In genomic region chr2:230712443-230713330, GRCh38 we compare ENCODE assay signal across 8 cellular contexts. TPM values are rescaled to one million over a fixed set of nuclear protein-coding genes. Genes with fewer than 3 reads are reported as not detected.
DNase-seq lines count a peak whose midpoint lies in the region; ATAC-seq and TF ChIP-seq lines count a peak whose summit lies in the region.

Gene CAB39 (plus strand): TSS chr2:230712842. CDS start chr2:230760002, 47,160 bp downstream.

- intact Hi-C loops in transverse colon (cut with DNase I; ENCODE audit: low total_unique reads), result loop anchor here (5.0 kb wide), 2 partner anchors 80 to 775 kb away; no protein-coding TSS in a partner anchor

- TF ChIP-seq CTCF in GM12872 (IDR thresholded peaks at IDR 0.05; ENCODE audit: insufficient read depth, low read depth, low read length), result peak; percentile 74
- TF ChIP-seq CTCF in SU-DHL-6 (IDR thresholded peaks at IDR 0.05; ENCODE audit: insufficient read depth, low read length, poor library complexity, severe bottlenecking), result peak; percentile 74
- TF ChIP-seq CTCF in cardiac muscle cell (IDR thresholded peaks at IDR 0.05; ENCODE audit: low read depth, low read length), result peak; percentile 70
- peak; percentile 47 to 85 (median 76) for TF ChIP-seq CTCF in transverse colon (IDR thresholded peaks at IDR 0.05)

- ATAC-seq in HG02642 (IDR thresholded peaks at IDR 0.05; ENCODE audit: poor library complexity, unreplicated experiment), result peak; percentile 89

- H3K4me1 ChIP-seq in cardiac muscle cell (ENCODE audit: low read depth), result peaks cover 17% of the 10 kb centered on the region
- H3K4me1 ChIP-seq in trophoblast cell (ENCODE audit: control insufficient read depth in 1 of 2, insufficient read depth in 2 of 2, low read length in 2 of 2), result no peaks in the 10 kb centered on the region
- H3K4me1 ChIP-seq in transverse colon, result peaks cover 28 to 57% (median 41%) of the 10 kb centered on the region in 4 donors

- peak; percentile 80 for TF ChIP-seq POLR2A in transverse colon (IDR thresholded peaks at IDR 0.05)

- H3K9me2 ChIP-seq in SU-DHL-6 (replicated peaks; ENCODE audit: insufficient read depth, low read length), result no peaks in the 10 kb centered on the region

- peak within 1 kb of the TSS; percentile 61 for H2BK12ac ChIP-seq in trophoblast cell (ENCODE audit: low read length)

- no peaks in the 10 kb centered on the region for H3K27me3 ChIP-seq in SU-DHL-6 (ENCODE audit: low read length)
- H3K27me3 ChIP-seq in cardiac muscle cell, result no peaks in the 10 kb centered on the region
- no peaks in the 10 kb centered on the region for H3K27me3 ChIP-seq in trophoblast cell (ENCODE audit: insufficient read depth, low read length)
- no peaks in the 10 kb centered on the region for H3K27me3 ChIP-seq in transverse colon

- in situ Hi-C loops in transverse colon (cut with MboI; ENCODE audit: low pct_ligation_motif_present in 1 of 4, low pct_unique_long_range_greater_than_20kb in 1 of 4, low sequenced_read_pairs in 3 of 4), result loop anchor here in 2 of 4 donors (10.0 to 25.0 kb wide), 2 partner anchors 82 to 100 kb away; no protein-coding TSS in a partner anchor

- H3K79me2 ChIP-seq in SU-DHL-6 (ENCODE audit: insufficient read depth, low read length), result peaks cover 48% of the 10 kb centered on the region
- H3K79me2 ChIP-seq in trophoblast cell (ENCODE audit: control insufficient read depth, insufficient read depth, low read length, poor library complexity), result peaks cover 18% of the 10 kb centered on the region

- DNase-seq in NCI-H1105 (lab: John Stamatoyannopoulos, UW) (peak; percentile 80), cardiac muscle cell (ENCODE audit: low read depth in 1 of 2, low spot score in 1 of 2) (peak; percentile 93 to 94), trophoblast cell (peak; percentile 86 to 96), transverse colon (peak; percentile 91)
- DNase-seq in activated naive CD8-positive, alpha-beta T cell treated with anti-CD3 and anti-CD28 coated beads, Interleukin-2, amount 50 U/mL, for 16 hours (ENCODE audit: low read depth, low spot score), result peak; percentile 69

- H3K23ac ChIP-seq in trophoblast cell (ENCODE audit: low read length), result no peak within 1 kb of the TSS

- H4K12ac ChIP-seq in trophoblast cell (ENCODE audit: low read depth, low read length), result peak within 1 kb of the TSS; percentile 73

- peak within 1 kb of the TSS; percentile 83 for H3K18ac ChIP-seq in trophoblast cell (ENCODE audit: low read length)

- peaks cover 13% of the 10 kb centered on the region for H3K79me1 ChIP-seq in trophoblast cell (ENCODE audit: low read length)

- peak within 1 kb of the TSS; percentile 77 for H2BK120ac ChIP-seq in trophoblast cell (ENCODE audit: insufficient read depth, low read length, poor library complexity)

- peak within 1 kb of the TSS; percentile 98 for H3K4me2 ChIP-seq in SU-DHL-6 (ENCODE audit: low read depth, low read length, poor library complexity, severe bottlenecking)
- peak within 1 kb of the TSS; percentile 81 for H3K4me2 ChIP-seq in trophoblast cell (ENCODE audit: low read length)

- peak within 1 kb of the TSS; percentile 74 for H4K91ac ChIP-seq in trophoblast cell (ENCODE audit: low read depth, low read length)

- H3K14ac ChIP-seq in trophoblast cell (ENCODE audit: low read length), result peak within 1 kb of the TSS; percentile 75

- H3K9me3 ChIP-seq in SU-DHL-6 (ENCODE audit: insufficient read depth, low read length), result no peaks in the 10 kb centered on the region
- H3K9me3 ChIP-seq in cardiac muscle cell (ENCODE audit: low read depth), result no peaks in the 10 kb centered on the region
- no peaks in the 10 kb centered on the region for H3K9me3 ChIP-seq in trophoblast cell (ENCODE audit: insufficient read depth, low read depth, low read length)
- H3K9me3 ChIP-seq in transverse colon, result no peaks in the 10 kb centered on the region

- H3F3A ChIP-seq in SU-DHL-6 (ENCODE audit: insufficient read depth), result peaks cover 6% of the 10 kb centered on the region; the same call in 1 of the 2 replicates

- H2BK5ac ChIP-seq in trophoblast cell (ENCODE audit: low read depth, low read length, poor library complexity), result peak within 1 kb of the TSS; percentile 87

- peak within 1 kb of the TSS; percentile 92 for H4K8ac ChIP-seq in trophoblast cell (ENCODE audit: low read depth, low read length)

- H2AFZ ChIP-seq in SU-DHL-6 (ENCODE audit: low read depth, low read length, severe bottlenecking) (peak within 1 kb of the TSS; percentile 81), trophoblast cell (ENCODE audit: insufficient read depth, low read length, poor library complexity) (peak within 1 kb of the TSS; percentile 84)

- H2AK5ac ChIP-seq in trophoblast cell (ENCODE audit: low read length), result peak within 1 kb of the TSS; percentile 75

- H3K36me3 ChIP-seq in SU-DHL-6 (ENCODE audit: low read length), result no peaks in the 10 kb centered on the region
- H3K36me3 ChIP-seq in cardiac muscle cell, result no peaks in the 10 kb centered on the region
- no peaks in the 10 kb centered on the region for H3K36me3 ChIP-seq in trophoblast cell (ENCODE audit: control insufficient read depth in 1 of 2, insufficient read depth in 2 of 2, low read length in 2 of 2)
- H3K36me3 ChIP-seq in transverse colon, result no peaks in the 10 kb centered on the region

- peak within 1 kb of the TSS; percentile 98 for H3K4ac ChIP-seq in trophoblast cell (ENCODE audit: low read depth, low read length)

- no peak for TF ChIP-seq EP300 in transverse colon (IDR thresholded peaks at IDR 0.05; ENCODE audit: low read depth)

- H3K27ac ChIP-seq in SU-DHL-6 (ENCODE audit: low read depth, low read length) (peak within 1 kb of the TSS; percentile 61), cardiac muscle cell (peak within 1 kb of the TSS; percentile 94), trophoblast cell (ENCODE audit: low read depth, low read length) (peak within 1 kb of the TSS; percentile 78), transverse colon (peak within 1 kb of the TSS; percentile 98 to 99 (median 98))

- peaks cover 16% of the 10 kb centered on the region for H4K20me1 ChIP-seq in SU-DHL-6 (ENCODE audit: low read depth, low read length)

- H3K4me3 ChIP-seq in SU-DHL-6 (ENCODE audit: insufficient read depth, low read length, poor library complexity, severe bottlenecking) (peak within 1 kb of the TSS; percentile 94), cardiac muscle cell (peak within 1 kb of the TSS; percentile 72), trophoblast cell (ENCODE audit: low read depth, low read length) (peak within 1 kb of the TSS; percentile 90), transverse colon (peak within 1 kb of the TSS; percentile 90 to 99 (median 96))

- H3K9ac ChIP-seq in SU-DHL-6 (ENCODE audit: low read length), result peak within 1 kb of the TSS; percentile 85
- peak within 1 kb of the TSS; percentile 94 for H3K9ac ChIP-seq in trophoblast cell (ENCODE audit: low read length)

- no CpG with 5 or more reads among the region's 110 CpGs for WGBS in trophoblast cell (ENCODE audit: extremely low coverage, insufficient coverage, insufficient read length)
- 1% methylated on average over 60 of the region's 110 CpGs; no CpG with 5 or more reads in 1 of the 2 donors for WGBS in transverse colon (ENCODE audit: low coverage in 1 of 2), 2 donors

RNA-seq across cellular contexts. Expression of gene CAB39, which starts in this region (rescaled TPM):
- total RNA-seq in cardiac muscle cell (31.9 and 32.3 TPM in 2 replicates), transverse colon (100 to 1,000 TPM in 3 of 4 donors, 10 to 100 TPM in 1; 67.3 to 137 (median 123) TPM)
- 36.2 and 36.7 TPM in 2 replicates for polyA plus RNA-seq in cardiac muscle cell
- 43.9 and 44.8 TPM in 2 replicates for polyA plus RNA-seq in trophoblast cell (2013)

Comparison
In these comparisons a context has a peak if more than half of its experiments do, and no peak if none do; other contexts are left out.
1. Peak in every context shown above with its lines: DNase-seq, ATAC-seq, H3K4me3 ChIP-seq and H3K27ac ChIP-seq.